ENCODE assay signal across 8 cellular contexts in genomic region chr1:204989266-204990058, GRCh38. TPM values are rescaled to one million over a fixed set of nuclear protein-coding genes. Genes with fewer than 3 reads are reported as not detected.
DNase-seq lines count a peak whose midpoint lies in the region; ATAC-seq and TF ChIP-seq lines count a peak whose summit lies in the region.

No MANE protein-coding gene starts in this region.

- no peak overlapping the region for H3K9ac ChIP-seq in GM23248

- POLR2A ChIA-PET in WTC11 (lab: Charles Lee) = interaction anchor here (0.9 kb wide), 1 partner anchor 72 kb away, joined by 8 read pairs; no protein-coding TSS in a partner anchor

- no peak overlapping the region for H3K4me2 ChIP-seq in GM23248 (ENCODE audit: unreplicated experiment)

- H3K79me2 ChIP-seq in GM23248 (ENCODE audit: insufficient read depth) = no peaks in the 10 kb centered on the region

- H3K36me3 Mint-ChIP-seq in WTC11 = peaks cover 5% of the 10 kb centered on the region; the same call in 1 of the 2 replicates

- WGBS in GM23248 (ENCODE audit: low coverage in 1 of 2, low lambda C conversion rate in 2 of 2, missing lambda C conversion rate in 2 of 2), 2 experiments = 57 to 63% methylated on average over 15 to 16 of the region's 16 CpGs

- H3K9me3 ChIP-seq in GM23248 (ENCODE audit: low read depth) = no peaks in the 10 kb centered on the region

- no peak overlapping the region for H2AFZ ChIP-seq in GM23248

- H3K9me2 ChIP-seq in GM23248 (ENCODE audit: insufficient read depth) = no peaks in the 10 kb centered on the region

- in situ Hi-C loops in GM23248 (cut with MboI) = loop anchor here (5.0 kb wide), 1 partner anchor 253 kb away; no protein-coding TSS in a partner anchor

- peaks cover 7% of the 10 kb centered on the region for H3K4me1 ChIP-seq in GM23248 (ENCODE audit: insufficient read depth)

- no peaks in the 10 kb centered on the region for H3K9me3 Mint-ChIP-seq in WTC11

- ATAC-seq in WTC11 = peak; percentile 87
- no peak for ATAC-seq in HG03280 (IDR thresholded peaks at IDR 0.05; ENCODE audit: unreplicated experiment)

- H3K4me3 ChIP-seq in AG09309 (ENCODE audit: control insufficient read depth, low read depth, low read length) (no peak overlapping the region), GM23248 (no peak overlapping the region), kidney epithelial cell (ENCODE audit: low read depth, low read length) (no peak overlapping the region)

- H3K4me1 Mint-ChIP-seq in WTC11 = peaks cover 35% of the 10 kb centered on the region

- H3K27me3 ChIP-seq in GM23248 (replicated peaks; ENCODE audit: insufficient read depth) = no peaks in the 10 kb centered on the region
- H3K27me3 ChIP-seq in kidney epithelial cell (ENCODE audit: control insufficient read depth, insufficient read depth, low read length) = peaks cover 14% of the 10 kb centered on the region

- no peaks in the 10 kb centered on the region for H3F3A ChIP-seq in GM23248 (ENCODE audit: insufficient read depth)

- peaks cover 20% of the 10 kb centered on the region for H3K27me3 Mint-ChIP-seq in WTC11 (ENCODE audit: low read depth)

- DNase-seq in AG09309 (ENCODE audit: low read depth) (peak; percentile 29), GM23248 (peak; percentile 86), NCI-H2171 treated with DMSO at 0.1 percent for 48 hours (lab: John Stamatoyannopoulos, UW) (peak; percentile 93), WTC11 (ENCODE audit: low spot score) (peak; percentile 85), cerebellar nuclear complex (lab: John Stamatoyannopoulos, UW) (peak; percentile 53 to 76), kidney epithelial cell (ENCODE audit: low read depth) (no peak)
- peak; percentile 25 to 27 for DNase-seq in stimulated activated CD4-positive, alpha-beta T cell treated with anti-CD3 and anti-CD28 coated beads, Interleukin-1b, Interleukin-23, amount 100 ng/mL, for 4 hours (ENCODE audit: low read depth in 2 of 2)

- no peak overlapping the region for H3K27ac Mint-ChIP-seq in WTC11

- CTCF ChIA-PET in WTC11 (lab: Charles Lee) = interaction anchor here (0.5 to 18.7 kb wide), 52 partner anchors 9 to 437 kb away, joined by 3 to 648 read pairs (median 5); partner anchors contain the start of genes NUAK2, RBBP5, TMCC2 and TMEM81

- H3K36me3 ChIP-seq in GM23248 (ENCODE audit: low read depth) = peaks cover 18% of the 10 kb centered on the region; the same call in 1 of the 2 replicates
- H3K36me3 ChIP-seq in kidney epithelial cell (ENCODE audit: control insufficient read depth, insufficient read depth, low read length) = no peaks in the 10 kb centered on the region

- TF ChIP-seq CTCF in AG09309 (IDR thresholded peaks at IDR 0.05; ENCODE audit: control insufficient read depth, insufficient read depth, low read depth, low read length, missing control alignments) = peak; percentile 99
- peak; percentile 95 for TF ChIP-seq CTCF in WTC11 (IDR thresholded peaks at IDR 0.05)
- TF ChIP-seq CTCF in kidney epithelial cell (IDR thresholded peaks at IDR 0.05; ENCODE audit: insufficient read depth, low read length, poor library complexity, severe bottlenecking) = peak; percentile 99

- no peak overlapping the region for H3K4me3 Mint-ChIP-seq in WTC11

- no peak overlapping the region for H3K27ac ChIP-seq in GM23248

- no peaks in the 10 kb centered on the region for H4K20me1 ChIP-seq in GM23248 (ENCODE audit: insufficient read depth)

TF ChIP-seq in WTC11, 78 proteins besides CTCF, POLR2A, EP300 and RAD21:
- TF ChIP-seq FOXK1 (CRISPR knock-in tag; IDR thresholded peaks at IDR 0.05) = 0 out of 2 replicates have a peak, but pooled peaks have one; percentile 37
- no peak for TF ChIP-seq MYBL2 (CRISPR knock-in tag; IDR thresholded peaks at IDR 0.05)
- TF ChIP-seq TCF7 (CRISPR knock-in tag; IDR thresholded peaks at IDR 0.05; ENCODE audit: low read depth) = no peak
- no peak for TF ChIP-seq MLX (CRISPR knock-in tag; IDR thresholded peaks at IDR 0.05)
- TF ChIP-seq PRRX2 (CRISPR knock-in tag; IDR thresholded peaks at IDR 0.05) = no peak
- TF ChIP-seq NR1H2 (CRISPR knock-in tag; IDR thresholded peaks at IDR 0.05) = no peak

RNA-seq across cellular contexts. Expression of gene CNTN2, which starts 53.5 kb away (rescaled TPM):
- not detected in 2 replicates for total RNA-seq in GM23248 (2014; rRNA removed; shearing (Covaris generic))
- polyA plus RNA-seq in GM23248 (2016; fragmentation: Nextera tagmentation; extraction: Ambion mirVana) = not detected in 2 replicates
- total RNA-seq in WTC11 (2021) (0.89 to 1.3 TPM (median 1.2 TPM) in 3 replicates), kidney epithelial cell (not detected in 2 replicates)
